Comparison of ENCODE assay signal across 8 cellular contexts in the genomic region with DNA sequence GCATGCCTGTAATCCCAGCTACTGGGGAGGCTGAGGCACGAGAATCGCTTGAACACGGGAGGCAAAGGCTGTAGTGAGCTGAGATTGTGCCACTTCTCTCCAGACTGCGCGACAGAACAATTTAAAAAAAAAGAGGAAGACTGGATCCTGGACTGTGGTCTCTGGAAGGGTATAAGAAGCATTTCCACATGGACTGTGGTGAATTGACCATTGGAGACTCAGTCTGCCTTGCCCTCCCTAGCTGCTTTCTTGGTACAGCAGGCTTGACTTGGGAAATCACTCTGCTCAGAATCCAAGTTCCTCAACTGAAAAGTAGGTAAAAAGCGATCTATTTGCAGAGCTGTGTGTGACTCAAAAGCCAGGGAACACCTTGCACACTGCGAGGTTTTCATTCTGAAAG. TPM values are rescaled to one million over a fixed set of nuclear protein-coding genes. Genes with fewer than 3 reads are reported as not detected.
DNase-seq lines count a peak whose midpoint lies in the region; ATAC-seq and TF ChIP-seq lines count a peak whose summit lies in the region.

No MANE protein-coding gene starts in this region.

- no peak overlapping the region; a peak in 1 of 22 replicates for H3K9ac ChIP-seq in BLaER1 treated with 17β-estradiol and CSF1 and Interleukin-3, amounts not matched to agents 10 nM and 100 nM
- no peak overlapping the region for H3K9ac ChIP-seq in HCT116 (ENCODE audit: low read length)

- H3K4me1 ChIP-seq in BLaER1 treated with 17β-estradiol and CSF1 and Interleukin-3, amounts not matched to agents 10 nM and 100 nM, result peaks cover 26 to 40% (median 34%) of the 10 kb centered on the region in 10 experiments
- peaks cover 15 to 26% of the 10 kb centered on the region in 2 experiments for H3K4me1 ChIP-seq in HCT116 (ENCODE audit: control insufficient read depth in 1 of 2, insufficient read depth in 2 of 2, low read length in 2 of 2)

- peak overlapping the region; percentile 88 for H3K4me3 Mint-ChIP-seq in activated T-helper 2 cell treated with anti-CD3 and anti-CD28 coated beads, Interferon-gamma antibody, Interleukin-2, Interleukin-4, amounts not matched to agents 10 μg/mL and 5 μg/mL and 100 μg/mL, durations not matched to agents 14 hours and 24 hours and 36 hours (ENCODE audit: low read depth)
- peak overlapping the region; percentile 94 for H3K4me3 Mint-ChIP-seq in natural killer cell treated with Interleukin-12 subunit alpha and Interleukin-12 subunit beta and Interleukin-15 and Interleukin-18, amount 100 ng/mL, for 72 hours

- H3K9me3 Mint-ChIP-seq in activated T-helper 2 cell treated with anti-CD3 and anti-CD28 coated beads, Interferon-gamma antibody, Interleukin-2, Interleukin-4, amounts not matched to agents 10 μg/mL and 5 μg/mL and 100 μg/mL, durations not matched to agents 14 hours and 24 hours and 36 hours, result no peaks in the 10 kb centered on the region
- H3K9me3 Mint-ChIP-seq in natural killer cell treated with Interleukin-12 subunit alpha and Interleukin-12 subunit beta and Interleukin-15 and Interleukin-18, amount 100 ng/mL, for 72 hours, result no peaks in the 10 kb centered on the region

- no TSS peak for BruUV-seq in HCT116 (replicated peaks; lab: Mats Ljungman, UMichigan)

- peak overlapping the region in 6 of 11 experiments; percentile 46 to 99 (median 60); a peak in 7 of 22 replicates for H3K4me2 ChIP-seq in BLaER1 treated with 17β-estradiol and CSF1 and Interleukin-3, amounts not matched to agents 10 nM and 100 nM
- peak overlapping the region; percentile 89 for H3K4me2 ChIP-seq in HCT116 (ENCODE audit: low read length)

- H3K36me3 Mint-ChIP-seq in activated T-helper 2 cell treated with anti-CD3 and anti-CD28 coated beads, Interferon-gamma antibody, Interleukin-2, Interleukin-4, amounts not matched to agents 10 μg/mL and 5 μg/mL and 100 μg/mL, durations not matched to agents 14 hours and 24 hours and 36 hours (ENCODE audit: low read depth), result peaks cover 27% of the 10 kb centered on the region
- H3K36me3 Mint-ChIP-seq in natural killer cell treated with Interleukin-12 subunit alpha and Interleukin-12 subunit beta and Interleukin-15 and Interleukin-18, amount 100 ng/mL, for 72 hours, result no peaks in the 10 kb centered on the region

- no peak for ATAC-seq in HCT116
- no peak for ATAC-seq in natural killer cell treated with Interleukin-12 subunit alpha and Interleukin-12 subunit beta and Interleukin-15 and Interleukin-18, amount 100 ng/mL, for 72 hours
- ATAC-seq in HG03175 (IDR thresholded peaks at IDR 0.05; ENCODE audit: unreplicated experiment), result no peak
- ATAC-seq in GM19328 (IDR thresholded peaks at IDR 0.05; ENCODE audit: unreplicated experiment), result no peak
- no peak for ATAC-seq in HG03439 (IDR thresholded peaks at IDR 0.05; ENCODE audit: unreplicated experiment)

- H3K79me2 ChIP-seq in HCT116 (ENCODE audit: insufficient read depth, low read length), result peaks cover 33% of the 10 kb centered on the region

- peak overlapping the region; percentile 97 for H3K27ac Mint-ChIP-seq in activated T-helper 2 cell treated with anti-CD3 and anti-CD28 coated beads, Interferon-gamma antibody, Interleukin-2, Interleukin-4, amounts not matched to agents 10 μg/mL and 5 μg/mL and 100 μg/mL, durations not matched to agents 14 hours and 24 hours and 36 hours
- peak overlapping the region; percentile 97 to 99 for H3K27ac Mint-ChIP-seq in natural killer cell treated with Interleukin-12 subunit alpha and Interleukin-12 subunit beta and Interleukin-15 and Interleukin-18, amount 100 ng/mL, for 72 hours

- no peak for TF ChIP-seq POLR2A in HCT116 (IDR thresholded peaks at IDR 0.05; ENCODE audit: borderline replicate concordance, extremely low read depth, insufficient read depth, insufficient read length)

- peaks cover 25% of the 10 kb centered on the region for H3K4me1 Mint-ChIP-seq in activated T-helper 2 cell treated with anti-CD3 and anti-CD28 coated beads, Interferon-gamma antibody, Interleukin-2, Interleukin-4, amounts not matched to agents 10 μg/mL and 5 μg/mL and 100 μg/mL, durations not matched to agents 14 hours and 24 hours and 36 hours (ENCODE audit: low read depth)
- H3K4me1 Mint-ChIP-seq in natural killer cell treated with Interleukin-12 subunit alpha and Interleukin-12 subunit beta and Interleukin-15 and Interleukin-18, amount 100 ng/mL, for 72 hours (ENCODE audit: low read depth in 2 of 2), result peaks cover 27 to 30% of the 10 kb centered on the region in 2 donors

- H3K27me3 Mint-ChIP-seq in activated T-helper 2 cell treated with anti-CD3 and anti-CD28 coated beads, Interferon-gamma antibody, Interleukin-2, Interleukin-4, amounts not matched to agents 10 μg/mL and 5 μg/mL and 100 μg/mL, durations not matched to agents 14 hours and 24 hours and 36 hours (ENCODE audit: low read depth), result no peaks in the 10 kb centered on the region
- H3K27me3 Mint-ChIP-seq in natural killer cell treated with Interleukin-12 subunit alpha and Interleukin-12 subunit beta and Interleukin-15 and Interleukin-18, amount 100 ng/mL, for 72 hours, result no peaks in the 10 kb centered on the region

- no peak overlapping the region for H3K27ac ChIP-seq in BLaER1 treated with 17β-estradiol and CSF1 and Interleukin-3, amounts not matched to agents 10 nM and 100 nM
- 0 out of 2 replicates have a peak overlapping the region, but pooled peaks have one; percentile 95 for H3K27ac ChIP-seq in HCT116 (ENCODE audit: low read depth, low read length)

- no peak overlapping the region for H2AFZ ChIP-seq in HCT116 (ENCODE audit: low read depth, low read length, poor library complexity, severe bottlenecking)

- H3K27me3 ChIP-seq in BLaER1 treated with 17β-estradiol and CSF1 and Interleukin-3, amounts not matched to agents 10 nM and 100 nM, result no peaks in the 10 kb centered on the region
- no peaks in the 10 kb centered on the region for H3K27me3 ChIP-seq in HCT116 (ENCODE audit: insufficient read depth, low read length)

- H3K36me3 ChIP-seq in BLaER1 treated with 17β-estradiol and CSF1 and Interleukin-3, amounts not matched to agents 10 nM and 100 nM, result peaks cover 5 to 18% (median 14%) of the 10 kb centered on the region in 11 experiments; a peak in 18 of 22 replicates
- no peaks in the 10 kb centered on the region for H3K36me3 ChIP-seq in HCT116 (ENCODE audit: control insufficient read depth in 1 of 2, insufficient read depth in 2 of 2, low read length in 2 of 2)

- CTCF ChIA-PET in HCT116 (lab: Charles Lee), result interaction anchor here (1.0 to 1.5 kb wide), 8 partner anchors 8 to 145 kb away, joined by 3 to 18 read pairs (median 4); no protein-coding TSS in a partner anchor

- POLR2A ChIA-PET in HCT116 (lab: Charles Lee), result interaction anchor here (1.0 kb wide), 1 partner anchor 8 kb away, joined by 7 read pairs; no protein-coding TSS in a partner anchor

- peak overlapping the region in 1 of 10 experiments; percentile 100; a peak in 1 of 20 replicates for H3K4me3 ChIP-seq in BLaER1 treated with 17β-estradiol and CSF1 and Interleukin-3, amounts not matched to agents 10 nM and 100 nM
- no peak overlapping the region; a peak in 1 of 4 replicates for H3K4me3 ChIP-seq in HCT116 (replicated peaks in 1 of 2; ENCODE audit: low read depth in 1 of 2, low read length in 2 of 2)

- TF ChIP-seq RAD21 in HCT116 (IDR thresholded peaks at IDR 0.05; ENCODE audit: low read depth), result no peak

- H4K20me1 ChIP-seq in BLaER1 treated with 17β-estradiol and CSF1 and Interleukin-3, amounts not matched to agents 10 nM and 100 nM, result peaks cover 16 to 33% (median 30%) of the 10 kb centered on the region in 11 experiments; a peak in 18 of 22 replicates
- no peaks in the 10 kb centered on the region for H4K20me1 ChIP-seq in HCT116 (ENCODE audit: insufficient read depth)

- RAD21 ChIA-PET in HCT116 (lab: Charles Lee; ENCODE audit: low non-redundant PET in 1 of 2, low total read pairs in 2 of 2, uncharacterized antibody in 2 of 2, unreplicated experiment in 2 of 2), result interaction anchor here in 1 of 2 experiments (0.6 kb wide), 1 partner anchor 33 kb away, joined by 4 read pairs; no protein-coding TSS in a partner anchor

- intact Hi-C loops in HCT116 (cut with micrococcal nuclease), result loop anchor here (5.0 kb wide), 1 partner anchor 319 kb away; no protein-coding TSS in a partner anchor
- intact Hi-C loops in activated T-helper 2 cell treated with anti-CD3 and anti-CD28 coated beads, Interferon-gamma antibody, Interleukin-2, Interleukin-4, amounts not matched to agents 10 μg/mL and 5 μg/mL and 100 μg/mL, durations not matched to agents 14 hours and 24 hours and 36 hours (cut with micrococcal nuclease), result no loop called here

- TF ChIP-seq CTCF in HCT116 (IDR thresholded peaks at IDR 0.05 in 2 of 3, conservative IDR thresholded peaks at IDR 0.05 in 1 of 3; ENCODE audit: borderline replicate concordance in 1 of 3, insufficient read depth in 1 of 3, low read depth in 2 of 3, low read length in 2 of 3), result no peak

- H3K9me3 ChIP-seq in BLaER1 treated with 17β-estradiol and CSF1 and Interleukin-3, amounts not matched to agents 10 nM and 100 nM (replicated peaks in 1 of 11), result no peaks in the 10 kb centered on the region
- H3K9me3 ChIP-seq in HCT116 (ENCODE audit: control insufficient read depth in 1 of 2, insufficient read depth in 1 of 2, low read depth in 1 of 2, low read length in 2 of 2), result no peaks in the 10 kb centered on the region

- DNase-seq in HCT116 (ENCODE audit: low read depth, low spot score) (no peak), NCI-H510A (lab: John Stamatoyannopoulos, UW) (no peak)
- DNase-seq in activated T-helper 2 cell treated with anti-CD3 and anti-CD28 coated beads, Interferon-gamma antibody, Interleukin-2, Interleukin-4, amounts not matched to agents 10 μg/mL and 5 μg/mL and 100 μg/mL, durations not matched to agents 14 hours and 24 hours and 36 hours (ENCODE audit: low spot score), result no peak
- no peak for DNase-seq in natural killer cell treated with Interleukin-12 subunit alpha and Interleukin-12 subunit beta and Interleukin-15 and Interleukin-18, amount 100 ng/mL, for 72 hours (ENCODE audit: low spot score)

- no peaks in the 10 kb centered on the region for H3K9me2 ChIP-seq in HCT116 (ENCODE audit: insufficient read depth)

TF ChIP-seq in HCT116, 20 proteins besides CTCF, POLR2A, EP300 and RAD21 (continues in another document):
- TF ChIP-seq ZNF274 (IDR thresholded peaks at IDR 0.05; ENCODE audit: low read depth, low read length) (no peak), SRF (IDR thresholded peaks at IDR 0.05; ENCODE audit: low read depth) (no peak)

RNA-seq across cellular contexts. Expression of gene MGRN1, which starts 1.0 kb away (rescaled TPM):
- 50.6 TPM for total RNA-seq in HCT116 (2021; ENCODE audit: unreplicated experiment)
- 26.2 and 33.7 TPM in 2 replicates for polyA plus RNA-seq in HCT116 (2012)
- 124 TPM in 2 replicates for total RNA-seq in activated T-helper 2 cell treated with anti-CD3 and anti-CD28 coated beads, Interferon-gamma antibody, Interleukin-2, Interleukin-4, amounts not matched to agents 10 μg/mL and 5 μg/mL and 100 μg/mL, durations not matched to agents 14 hours and 24 hours and 36 hours
- 100 to 1,000 TPM in 1 of 2 donors, 10 to 100 TPM in 1; 86.9 to 105 TPM for total RNA-seq in natural killer cell treated with Interleukin-12 subunit alpha and Interleukin-12 subunit beta and Interleukin-15 and Interleukin-18, amount 100 ng/mL, for 72 hours

RNA-seq across cellular contexts. Expression of gene UBALD1, which starts 8.9 kb away (rescaled TPM):
- total RNA-seq in HCT116 (2021; ENCODE audit: unreplicated experiment), result 45.9 TPM
- 24.9 and 39.8 TPM in 2 replicates for polyA plus RNA-seq in HCT116 (2012)
- total RNA-seq in activated T-helper 2 cell treated with anti-CD3 and anti-CD28 coated beads, Interferon-gamma antibody, Interleukin-2, Interleukin-4, amounts not matched to agents 10 μg/mL and 5 μg/mL and 100 μg/mL, durations not matched to agents 14 hours and 24 hours and 36 hours, result 21.1 and 25.0 TPM in 2 replicates
- 10 to 100 TPM; 17.4 to 27.9 TPM for total RNA-seq in natural killer cell treated with Interleukin-12 subunit alpha and Interleukin-12 subunit beta and Interleukin-15 and Interleukin-18, amount 100 ng/mL, for 72 hours
